In genomic region chr6:68901044-68901443, GRCh38 we compare ENCODE assay signal across 32 cellular contexts.
"Had no signal": no experiment of that assay in that cellular context is flagged by ENCODE, and none has a peak within 500 bp of the region (broad histone marks: within the 10 kb centered on the region; RNA-seq: fewer than 3 reads in every experiment).

No MANE protein-coding gene starts in this region.

- ATAC-seq: activated CD4-positive, alpha-beta T cell treated with anti-CD3 and anti-CD28 coated beads for 36 hours; activated CD4-positive, CD25-positive, alpha-beta regulatory T cell treated with anti-CD3 and anti-CD28 coated beads, Interleukin-2, amount 50 U/mL, for 24 hours; activated CD8-positive, alpha-beta memory T cell treated with anti-CD3 and anti-CD28 coated beads, Interleukin-2, amount 10 ng/mL, durations not matched to agents 7 days and 5 days; activated CD8-positive, alpha-beta T cell treated with anti-CD3 and anti-CD28 coated beads, Interleukin-2, amount 10 ng/mL, durations not matched to agents 7 days and 5 days; activated naive CD8-positive, alpha-beta T cell treated with anti-CD3 and anti-CD28 coated beads, Interleukin-2, amount 50 U/mL, for 24 hours; WTC11 had no signal

- H3K4me1 ChIP-seq: ascending aorta had no signal

- H3K9me3 ChIP-seq: ascending aorta had no signal

- DNase-seq: activated CD4-positive, alpha-beta memory T cell treated with anti-CD3 and anti-CD28 coated beads, Interleukin-2, amount 10 ng/mL, durations not matched to agents 7 days and 5 days; activated CD4-positive, alpha-beta T cell treated with anti-CD3 and anti-CD28 coated beads for 1 hour; activated CD4-positive, alpha-beta T cell treated with anti-CD3 and anti-CD28 coated beads for 36 hours; activated CD4-positive, alpha-beta T cell treated with anti-CD3 and anti-CD28 coated beads for 48 hours; activated CD4-positive, alpha-beta T cell treated with anti-CD3 and anti-CD28 coated beads, Interleukin-2, amount 10 ng/mL, durations not matched to agents 7 days and 5 days; activated CD4-positive, alpha-beta T cell treated with anti-CD3 and anti-CD28 coated beads, Interleukin-2, amount 50 U/mL, for 48 hours; activated CD4-positive, CD25-positive, alpha-beta regulatory T cell; activated CD8-positive, alpha-beta memory T cell treated with anti-CD3 and anti-CD28 coated beads for 24 hours; activated CD8-positive, alpha-beta memory T cell treated with anti-CD3 and anti-CD28 coated beads, Interleukin-2, amount 10 ng/mL, durations not matched to agents 7 days and 5 days; activated CD8-positive, alpha-beta memory T cell treated with anti-CD3 and anti-CD28 coated beads, Interleukin-2, amount 50 U/mL, for 48 hours; activated CD8-positive, alpha-beta T cell treated with anti-CD3 and anti-CD28 coated beads, Interleukin-2, amount 10 ng/mL, durations not matched to agents 7 days and 5 days; activated effector memory CD4-positive, alpha-beta T cell treated with Interleukin-2 at 50 U/mL for 16 hours; activated gamma-delta T cell; activated naive CD4-positive, alpha-beta T cell treated with anti-CD3 and anti-CD28 coated beads, Interleukin-2, amount 10 ng/mL, durations not matched to agents 7 days and 5 days; activated naive CD4-positive, alpha-beta T cell treated with Interleukin-2 at 50 U/mL for 16 hours; activated naive CD8-positive, alpha-beta T cell treated with anti-CD3 and anti-CD28 coated beads, Interleukin-2, amount 10 ng/mL, durations not matched to agents 7 days and 5 days; activated naive CD8-positive, alpha-beta T cell treated with anti-CD3 and anti-CD28 coated beads, Interleukin-2, amount 50 U/mL, for 24 hours; activated T-cell treated with anti-CD3 and anti-CD28 coated beads, Interleukin-2, amount 50 U/mL, for 24 hours; activated T-cell treated with anti-CD3 and anti-CD28 coated beads, Interleukin-2, amount 50 U/mL, for 48 hours; amygdala; anterior cingulate cortex; caudate nucleus; cerebellar nuclear complex; T-helper 1 cell; T-helper 2 cell; T-helper 9 cell; WERI-Rb-1 had no signal

- H3K4me3 ChIP-seq: ascending aorta, cardiac muscle cell had no signal

- H3K27ac ChIP-seq: ascending aorta, cardiac muscle cell, WERI-Rb-1 had no signal

- H3K36me3 ChIP-seq: ascending aorta, cardiac muscle cell, WERI-Rb-1 had no signal

- FAIRE-seq: bronchial epithelial cell had no signal

- H3K27me3 ChIP-seq: ascending aorta, cardiac muscle cell had no signal
